Comparison of ENCODE assay signal across 16 cellular contexts in the genomic region with DNA sequence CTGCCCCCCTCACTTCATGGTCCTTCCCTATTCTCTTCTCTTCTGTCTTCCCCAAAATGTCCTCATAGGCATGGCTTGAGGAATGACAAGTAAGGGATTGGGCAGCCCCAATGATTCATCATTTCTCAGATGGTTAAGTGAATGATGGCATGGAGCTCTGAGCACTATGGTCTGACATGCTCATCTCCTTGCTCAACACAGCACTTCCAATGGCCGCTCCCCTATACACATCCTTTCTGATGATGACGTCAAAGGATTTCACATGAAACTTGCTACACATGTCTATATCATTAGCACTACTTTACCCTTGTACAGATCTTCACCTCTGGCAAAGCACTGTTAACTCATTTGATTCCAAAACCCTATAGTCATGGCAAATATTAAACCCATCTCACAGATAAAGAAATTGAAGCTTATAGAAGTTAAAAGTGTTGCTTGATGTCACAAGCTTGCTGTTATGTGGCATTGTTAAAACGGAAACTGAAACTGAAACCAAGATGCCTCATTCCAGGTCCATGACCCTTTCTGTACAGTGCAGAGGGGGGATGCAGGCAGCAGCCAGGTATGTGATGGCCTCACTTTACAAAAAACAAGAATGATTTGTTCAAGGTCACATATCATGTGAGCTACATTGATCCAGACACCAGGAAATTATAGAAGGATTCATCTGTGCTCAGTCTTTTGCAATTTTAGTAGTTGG.
A peak's percentile ranks its signal among the peaks of the same experiment; 100 is the strongest.
DNase-seq lines count a peak whose midpoint lies in the region; ATAC-seq and TF ChIP-seq lines count a peak whose summit lies in the region.
"Had no signal": no experiment of that assay in that cellular context is flagged by ENCODE, and none has a peak within 500 bp of the region (broad histone marks: within the 10 kb centered on the region; RNA-seq: fewer than 3 reads in every experiment).

No MANE protein-coding gene starts in this region.

- H3K4me1 ChIP-seq in KMS-11 (ENCODE audit: low read depth, poor library complexity, severe bottlenecking) (peaks cover 9% of the 10 kb centered on the region), right lobe of liver (no peaks in the 10 kb centered on the region), suprapubic skin (no peaks in the 10 kb centered on the region)

- H3K9me3 Mint-ChIP-seq in activated naive CD8-positive, alpha-beta T cell treated with anti-CD3 and anti-CD28 coated beads, Interleukin-2, amount 10 ng/mL, durations not matched to agents 7 days and 5 days: peaks cover 3% of the 10 kb centered on the region

- no peak for TF ChIP-seq EP300 in suprapubic skin (IDR thresholded peaks at IDR 0.05)

- peaks cover 12% of the 10 kb centered on the region for H3K4me1 Mint-ChIP-seq in activated naive CD8-positive, alpha-beta T cell treated with anti-CD3 and anti-CD28 coated beads, Interleukin-2, amount 10 ng/mL, durations not matched to agents 7 days and 5 days

- H3K9ac ChIP-seq in KMS-11: no peak overlapping the region

- H3K27ac ChIP-seq in KMS-11 (no peak overlapping the region), right lobe of liver (no peak overlapping the region), suprapubic skin (no peak overlapping the region), dorsolateral prefrontal cortex (no peak overlapping the region)
- H3K27ac ChIP-seq: HL-60, thoracic aorta had no signal

- ATAC-seq in activated naive CD8-positive, alpha-beta T cell treated with anti-CD3 and anti-CD28 coated beads, Interleukin-2, amount 10 ng/mL, durations not matched to agents 7 days and 5 days (ENCODE audit: low read depth): peak; percentile 96
- ATAC-seq in right lobe of liver: peak in 3 of 4 donors; percentile 38 to 69 (median 44)

- H3K27me3 ChIP-seq in KMS-11 (ENCODE audit: insufficient read depth, low read depth) (no peaks in the 10 kb centered on the region), right lobe of liver (no peaks in the 10 kb centered on the region), suprapubic skin (no peaks in the 10 kb centered on the region), dorsolateral prefrontal cortex (no peaks in the 10 kb centered on the region)

- H3K36me3 ChIP-seq in KMS-11 (ENCODE audit: insufficient read depth) (no peaks in the 10 kb centered on the region), right lobe of liver (no peaks in the 10 kb centered on the region), suprapubic skin (no peaks in the 10 kb centered on the region)
- H3K36me3 ChIP-seq: thoracic aorta had no signal

- H3K4me2 ChIP-seq in KMS-11: peak overlapping the region; percentile 30; the same call in 1 of the 2 replicates

- H2AFZ ChIP-seq in KMS-11 (ENCODE audit: low read depth): 0 out of 2 replicates have a peak overlapping the region, but pooled peaks have one; percentile 5

- TF ChIP-seq POLR2A in right lobe of liver (IDR thresholded peaks at IDR 0.05) (no peak), suprapubic skin (IDR thresholded peaks at IDR 0.05) (no peak)

- peak overlapping the region; percentile 43 for H3K4me3 Mint-ChIP-seq in activated naive CD8-positive, alpha-beta T cell treated with anti-CD3 and anti-CD28 coated beads, Interleukin-2, amount 10 ng/mL, durations not matched to agents 7 days and 5 days
- H3K4me3 Mint-ChIP-seq: naive B cell had no signal

- H3K27ac Mint-ChIP-seq in activated naive CD8-positive, alpha-beta T cell treated with anti-CD3 and anti-CD28 coated beads, Interleukin-2, amount 10 ng/mL, durations not matched to agents 7 days and 5 days: peak overlapping the region; percentile 88
- H3K27ac Mint-ChIP-seq: naive B cell had no signal

- H3K79me2 ChIP-seq in KMS-11 (ENCODE audit: insufficient read depth, low read depth): no peaks in the 10 kb centered on the region

- H3K27me3 Mint-ChIP-seq in activated naive CD8-positive, alpha-beta T cell treated with anti-CD3 and anti-CD28 coated beads, Interleukin-2, amount 10 ng/mL, durations not matched to agents 7 days and 5 days: no peaks in the 10 kb centered on the region
- H3K27me3 Mint-ChIP-seq: naive B cell had no signal

- intact Hi-C loops in right lobe of liver (cut with DNase I): no loop called here
- intact Hi-C loops in dorsolateral prefrontal cortex (cut with DNase I): no loop called here

- POLR2A ChIA-PET in activated naive CD8-positive, alpha-beta T cell treated with anti-CD3 and anti-CD28 coated beads, Interleukin-2, amount 10 ng/mL, durations not matched to agents 7 days and 5 days (lab: Charles Lee): interaction anchor here (1.0 to 1.9 kb wide), 2 partner anchors 8 to 11 kb away, joined by 4 to 10 read pairs; no protein-coding TSS in a partner anchor

- TF ChIP-seq CTCF in KMS-11 (conservative IDR thresholded peaks at IDR 0.05; ENCODE audit: low read depth, low read length) (no peak), right lobe of liver (IDR thresholded peaks at IDR 0.05) (no peak), suprapubic skin (IDR thresholded peaks at IDR 0.05) (no peak), dorsolateral prefrontal cortex (IDR thresholded peaks at IDR 0.05 in 54 of 56, conservative IDR thresholded peaks at IDR 0.05 in 2 of 56; ENCODE audit: low read depth in 1 of 56, partially characterized antibody in 56 of 56) (no peak)

- 50% methylated on average over 3 of the region's 3 CpGs for WGBS in right lobe of liver (ENCODE audit: insufficient coverage, low coverage, low lambda C conversion rate, missing lambda C conversion rate)
- WGBS in suprapubic skin: 74% methylated on average over 3 of the region's 3 CpGs

- no peaks in the 10 kb centered on the region for H4K20me1 ChIP-seq in KMS-11 (ENCODE audit: insufficient read depth)

- DNase-seq in DMS79 treated with DMSO at 0.1 percent for 48 hours (lab: John Stamatoyannopoulos, UW): peak; percentile 14
- no peak for DNase-seq in activated naive CD8-positive, alpha-beta T cell treated with anti-CD3 and anti-CD28 coated beads, Interleukin-2, amount 10 ng/mL, durations not matched to agents 7 days and 5 days
- DNase-seq in right lobe of liver: no peak
- no peak for DNase-seq in NCI-H82 treated with DMSO at 0.1 percent for 48 hours (lab: John Stamatoyannopoulos, UW; ENCODE audit: unreplicated experiment)
- no peak for DNase-seq in SKM-1 (lab: John Stamatoyannopoulos, UW; ENCODE audit: unreplicated experiment)
- no peak for DNase-seq in suprapubic skin (ENCODE audit: low spot score in 2 of 2)
- no peak for DNase-seq in dorsolateral prefrontal cortex
- DNase-seq: cortex of kidney; GDM1; HCEC 1CT; naive B cell; SHP77 treated with DMSO at 0.1 percent for 48 hours; stimulated activated CD4-positive, alpha-beta T cell treated with anti-CD3 and anti-CD28 coated beads, Interleukin-4, amount 100 ng/mL, for 1 hour had no signal

- no peak overlapping the region for H3K4me3 ChIP-seq in KMS-11 (IDR thresholded peaks at IDR 0.05; ENCODE audit: insufficient read depth, low read depth, low read length)
- H3K4me3 ChIP-seq in right lobe of liver: no peak overlapping the region
- H3K4me3 ChIP-seq in suprapubic skin: no peak overlapping the region
- no peak overlapping the region for H3K4me3 ChIP-seq in dorsolateral prefrontal cortex
- H3K4me3 ChIP-seq: thoracic aorta had no signal

- H3K9me3 ChIP-seq in right lobe of liver (no peaks in the 10 kb centered on the region), suprapubic skin (no peaks in the 10 kb centered on the region)
- H3K9me3 ChIP-seq: thoracic aorta had no signal

- peaks cover 7% of the 10 kb centered on the region for H3K36me3 Mint-ChIP-seq in activated naive CD8-positive, alpha-beta T cell treated with anti-CD3 and anti-CD28 coated beads, Interleukin-2, amount 10 ng/mL, durations not matched to agents 7 days and 5 days
- H3K36me3 Mint-ChIP-seq: naive B cell had no signal
